ENCODE assay signal across 1 cellular context in genomic region chr5:140639093-140639821, GRCh38.
TF ChIP-seq lines count a peak whose summit lies in the region.

TMCO6 (plus strand) TSS chr5:140639451; CDS start chr5:140639528, 77 bp downstream.

TF ChIP-seq in A549, 52 proteins besides CTCF, POLR2A, EP300 and RAD21 (continued from another document):
- TF ChIP-seq REST (IDR thresholded peaks at IDR 0.05) (no peak), ZSCAN20 (CRISPR knock-in tag; IDR thresholded peaks at IDR 0.05) (no peak), KDM1A (IDR thresholded peaks at IDR 0.05; ENCODE audit: low read depth) (no peak), BHLHE40 (IDR thresholded peaks at IDR 0.05; ENCODE audit: low read depth, low read length) (no peak), ELK1 (IDR thresholded peaks at IDR 0.05; ENCODE audit: low read depth, low read length) (no peak), MYC (IDR thresholded peaks at IDR 0.05; ENCODE audit: borderline replicate concordance, low read length) (peak; percentile 65; the same call in 1 of the 2 replicates), HEYL (CRISPR knock-in tag; IDR thresholded peaks at IDR 0.05) (no peak)
